1 cellular context compared by ENCODE assay signal in genomic region chr4:3044812-3045499, GRCh38.
TF ChIP-seq lines count a peak whose summit lies in the region.

No MANE protein-coding gene starts in this region.

TF ChIP-seq in HepG2, 621 proteins besides CTCF, POLR2A, EP300 and RAD21 (continued from another document):
- TF ChIP-seq BCLAF1 (IDR thresholded peaks at IDR 0.05) (no peak), NFE2 (CRISPR knock-in tag; IDR thresholded peaks at IDR 0.05) (no peak), ONECUT2 (CRISPR knock-in tag; IDR thresholded peaks at IDR 0.05) (no peak), HCFC1 (IDR thresholded peaks at IDR 0.05; ENCODE audit: low read depth, low read length) (no peak), REL (CRISPR knock-in tag; conservative IDR thresholded peaks at IDR 0.05) (no peak), HMGXB3 (CRISPR knock-in tag; IDR thresholded peaks at IDR 0.05; ENCODE audit: borderline replicate concordance) (no peak), MAFF (IDR thresholded peaks at IDR 0.05; ENCODE audit: low read depth, low read length) (peak; percentile 40), MAFK (conservative IDR thresholded peaks at IDR 0.05 in 1 of 2, IDR thresholded peaks at IDR 0.05 in 1 of 2; ENCODE audit: low read length in 2 of 2) (peak; percentile 52 to 65; a peak in 3 of 4 replicates), MED8 (CRISPR knock-in tag; IDR thresholded peaks at IDR 0.05; ENCODE audit: insufficient replicate concordance) (no peak), PAXIP1 (CRISPR knock-in tag; conservative IDR thresholded peaks at IDR 0.05) (no peak), HINFP (CRISPR knock-in tag; IDR thresholded peaks at IDR 0.05; ENCODE audit: low read depth) (no peak)
